In genomic region chr6:136031982-136032381, GRCh38 we compare ENCODE assay signal across 10 cellular contexts.
DNase-seq lines count a peak whose midpoint lies in the region; ATAC-seq, FAIRE-seq and TF ChIP-seq lines count a peak whose summit lies in the region.
"Had no signal": no experiment of that assay in that cellular context is flagged by ENCODE, and none has a peak within 500 bp of the region (broad histone marks: within the 10 kb centered on the region; RNA-seq: fewer than 3 reads in every experiment).

No MANE protein-coding gene starts in this region.

- no peaks in the 10 kb centered on the region for H3K79me2 ChIP-seq in SK-N-SH (ENCODE audit: insufficient read depth)

- peaks cover 15% of the 10 kb centered on the region for H3F3A ChIP-seq in SK-N-SH (replicated peaks; ENCODE audit: insufficient read depth)

- intact Hi-C loops in left ventricle myocardium superior (cut with micrococcal nuclease): loop anchor here (10.0 kb wide), 1 partner anchor 497 kb away; no protein-coding TSS in a partner anchor

- H3K4me2 ChIP-seq in SK-N-SH: no peak overlapping the region

- peaks cover 11% of the 10 kb centered on the region in 2 experiments for H3K4me1 ChIP-seq in SK-N-SH (ENCODE audit: control insufficient read depth in 1 of 2, insufficient read depth in 2 of 2, low read depth in 1 of 2, low read length in 1 of 2)

- H3K9me3 ChIP-seq in AG04450 (ENCODE audit: control insufficient read depth, insufficient read depth, low read length): no peaks in the 10 kb centered on the region
- H3K9me3 ChIP-seq in SK-N-SH: no peaks in the 10 kb centered on the region

- no peaks in the 10 kb centered on the region for H4K20me1 ChIP-seq in SK-N-SH (ENCODE audit: insufficient read depth)

- FAIRE-seq in GM19239 (lab: Jason Lieb, UNC): peak; percentile 84

- H3K27me3 ChIP-seq in AG04450 (ENCODE audit: control insufficient read depth, insufficient read depth, low read length) (no peaks in the 10 kb centered on the region), SK-N-SH (ENCODE audit: insufficient read depth) (no peaks in the 10 kb centered on the region)

- no peak overlapping the region for H3K9ac ChIP-seq in SK-N-SH

- no peak overlapping the region for H3K4me3 ChIP-seq in AG04450 (ENCODE audit: low read depth, low read length)
- no peak overlapping the region; a peak in 1 of 4 replicates for H3K4me3 ChIP-seq in SK-N-SH (ENCODE audit: low read depth in 2 of 2, low read length in 1 of 2)
- H3K4me3 ChIP-seq: SK-N-MC had no signal

- H3K9me2 ChIP-seq in SK-N-SH: no peaks in the 10 kb centered on the region

- peak; percentile 60 for TF ChIP-seq RAD21 in SK-N-SH (IDR thresholded peaks at IDR 0.05; ENCODE audit: low read length)

- CTCF ChIA-PET in AG04450 (lab: Charles Lee): interaction anchor here (0.6 to 2.0 kb wide), 10 partner anchors 9 to 194 kb away, joined by 3 to 11 read pairs (median 4); no protein-coding TSS in a partner anchor
- CTCF ChIA-PET in SK-N-SH (lab: Yijun Ruan, JAX): interaction anchor here (0.5 to 1.5 kb wide), 7 partner anchors 10 to 557 kb away, joined by 3 to 4 read pairs (median 3); no protein-coding TSS in a partner anchor

- DNase-seq in AG04450 (ENCODE audit: low read depth, low spot score): no peak
- no peak for DNase-seq in GM19239 (ENCODE audit: insufficient read length, low spot score)
- DNase-seq in SK-N-SH: peak; percentile 42
- DNase-seq in left ventricle myocardium superior: no peak
- DNase-seq in hippocampal formation (lab: John Stamatoyannopoulos, UW): no peak
- DNase-seq in T-helper 9 cell: no peak
- DNase-seq: stimulated activated CD4-positive, alpha-beta T cell treated with anti-CD3 and anti-CD28 coated beads, Interleukin-15, amount 100 ng/mL, for 24 hours had no signal

- peak; percentile 73 for ATAC-seq in left ventricle myocardium superior
- ATAC-seq in GM19397 (IDR thresholded peaks at IDR 0.05; ENCODE audit: unreplicated experiment): no peak
- no peak for ATAC-seq in HG03457 (IDR thresholded peaks at IDR 0.05; ENCODE audit: unreplicated experiment)

- no peaks in the 10 kb centered on the region for H3K36me3 ChIP-seq in SK-N-SH (replicated peaks in 1 of 2; ENCODE audit: control insufficient read depth in 1 of 2, insufficient read depth in 2 of 2, low read length in 1 of 2)

- POLR2A ChIA-PET in AG04450 (lab: Yijun Ruan, JAX): no interaction called here
- POLR2A ChIA-PET in SK-N-SH (lab: Yijun Ruan, JAX): no interaction called here

- peak; percentile 72 for TF ChIP-seq CTCF in AG04450 (IDR thresholded peaks at IDR 0.05; ENCODE audit: low read depth, low read length)
- TF ChIP-seq CTCF in SK-N-SH (IDR thresholded peaks at IDR 0.05): peak; percentile 65

- no peak overlapping the region for H2AFZ ChIP-seq in SK-N-SH (ENCODE audit: low read depth)

- TF ChIP-seq EP300 in SK-N-SH (IDR thresholded peaks at IDR 0.05; ENCODE audit: borderline replicate concordance in 1 of 2, low read depth in 1 of 2, low read length in 1 of 2): no peak

- no peak overlapping the region for H3K27ac ChIP-seq in AG04450 (ENCODE audit: low read depth, low read length)
- peak overlapping the region in 1 of 2 experiments; percentile 13; a peak in 1 of 4 replicates for H3K27ac ChIP-seq in SK-N-SH (ENCODE audit: low read depth in 2 of 2, low read length in 1 of 2)
- H3K27ac ChIP-seq: SK-N-MC had no signal

TF ChIP-seq in SK-N-SH, 30 proteins besides CTCF, POLR2A, EP300 and RAD21:
- TF ChIP-seq SMC3 (IDR thresholded peaks at IDR 0.05; ENCODE audit: low read depth, low read length) (peak; percentile 43; the same call in 1 of the 2 replicates), USF2 (IDR thresholded peaks at IDR 0.05; ENCODE audit: borderline replicate concordance, low read depth, low read length) (no peak), SIN3A (IDR thresholded peaks at IDR 0.05; ENCODE audit: borderline replicate concordance, low read depth, low read length) (no peak), POLR2AphosphoS5 (IDR thresholded peaks at IDR 0.05; ENCODE audit: low read depth, low read length) (no peak)
TF ChIP-seq in SK-N-SH: peak in this region for 1.
